13 cellular contexts compared by ENCODE assay signal in genomic region chr6:34630040-34630439, GRCh38.
DNase-seq lines count a peak whose midpoint lies in the region; ATAC-seq, FAIRE-seq and TF ChIP-seq lines count a peak whose summit lies in the region.
"Had no signal": no experiment of that assay in that cellular context is flagged by ENCODE, and none has a peak within 500 bp of the region (broad histone marks: within the 10 kb centered on the region; RNA-seq: fewer than 3 reads in every experiment).

No MANE protein-coding gene starts in this region.

- H3K27ac ChIP-seq in astrocyte (ENCODE audit: low read depth, low read length) (peak overlapping the region; percentile 90), gastroesophageal sphincter (peak overlapping the region in 3 of 4 donors; percentile 4 to 60 (median 11))
- H3K27ac ChIP-seq: thyroid gland had no signal

- no peaks in the 10 kb centered on the region for H4K20me1 ChIP-seq in astrocyte (ENCODE audit: insufficient read depth, low read length)

- H3K36me3 Mint-ChIP-seq in HFFc6 (ENCODE audit: low read depth) (peaks cover 45% of the 10 kb centered on the region), astrocyte (ENCODE audit: low read depth, unreplicated experiment) (peaks cover 3% of the 10 kb centered on the region)

- H3K4me1 Mint-ChIP-seq in HFFc6 (ENCODE audit: low read depth) = peaks cover 35% of the 10 kb centered on the region
- peaks cover 18% of the 10 kb centered on the region for H3K4me1 Mint-ChIP-seq in astrocyte (ENCODE audit: low read depth, unreplicated experiment)
- H3K4me1 Mint-ChIP-seq: nephron progenitor cell had no signal

- peak overlapping the region; percentile 43 for H2AFZ ChIP-seq in astrocyte (ENCODE audit: low read depth, low read length)

- H3K27me3 Mint-ChIP-seq in HFFc6 (ENCODE audit: insufficient read depth) = no peaks in the 10 kb centered on the region; the same call in 1 of the 2 replicates
- no peaks in the 10 kb centered on the region for H3K27me3 Mint-ChIP-seq in astrocyte (ENCODE audit: low read depth, unreplicated experiment)
- H3K27me3 Mint-ChIP-seq: B cell had no signal

- H3K9me3 ChIP-seq in astrocyte (ENCODE audit: insufficient read depth, low read depth, low read length) (no peaks in the 10 kb centered on the region), gastroesophageal sphincter (no peaks in the 10 kb centered on the region)
- H3K9me3 ChIP-seq: thyroid gland had no signal

- TF ChIP-seq POLR2A in gastroesophageal sphincter (IDR thresholded peaks at IDR 0.05) = no peak

- H3K4me1 ChIP-seq in astrocyte (ENCODE audit: insufficient read depth, low read length) (peaks cover 8% of the 10 kb centered on the region), gastroesophageal sphincter (peaks cover 0 to 22% (median 6%) of the 10 kb centered on the region in 3 donors)

- no peaks in the 10 kb centered on the region for H3K27me3 ChIP-seq in astrocyte (ENCODE audit: insufficient read depth, low read length)
- no peaks in the 10 kb centered on the region for H3K27me3 ChIP-seq in gastroesophageal sphincter
- H3K27me3 ChIP-seq: thyroid gland had no signal

- H3K4me3 Mint-ChIP-seq in HFFc6 (peak overlapping the region; percentile 13; the same call in 1 of the 2 replicates), astrocyte (ENCODE audit: unreplicated experiment) (peak overlapping the region; percentile 1)
- H3K4me3 Mint-ChIP-seq: B cell, nephron progenitor cell had no signal

- no peak for TF ChIP-seq CTCF in HFFc6 (IDR thresholded peaks at IDR 0.05)
- no peak for TF ChIP-seq CTCF in astrocyte (IDR thresholded peaks at IDR 0.05; ENCODE audit: insufficient read depth, low read depth, low read length)
- no peak for TF ChIP-seq CTCF in gastroesophageal sphincter (IDR thresholded peaks at IDR 0.05)

- peak; percentile 55 for FAIRE-seq in astrocyte (lab: Jason Lieb, UNC)

- ATAC-seq in gastroesophageal sphincter = no peak
- no peak for ATAC-seq in GM18498 (IDR thresholded peaks at IDR 0.05; ENCODE audit: unreplicated experiment)
- ATAC-seq in HG02763 (IDR thresholded peaks at IDR 0.05; ENCODE audit: unreplicated experiment) = no peak

- WGBS in gastroesophageal sphincter (ENCODE audit: low coverage in 1 of 2), 2 donors = 57 to 65% methylated on average over 6 of the region's 6 CpGs

- peaks cover 4% of the 10 kb centered on the region for H3K36me3 ChIP-seq in astrocyte (ENCODE audit: insufficient read depth, low read length)
- peaks cover 0 to 7% of the 10 kb centered on the region in 2 donors for H3K36me3 ChIP-seq in gastroesophageal sphincter
- H3K36me3 ChIP-seq: thyroid gland had no signal

- H3K4me3 ChIP-seq in astrocyte (ENCODE audit: insufficient read depth, low read depth, low read length) (no peak overlapping the region), gastroesophageal sphincter (no peak overlapping the region)
- H3K4me3 ChIP-seq: thyroid gland had no signal

- TF ChIP-seq EP300 in gastroesophageal sphincter (IDR thresholded peaks at IDR 0.05) = no peak

- H3K9me3 Mint-ChIP-seq in HFFc6 (peaks cover 14% of the 10 kb centered on the region), astrocyte (ENCODE audit: unreplicated experiment) (no peaks in the 10 kb centered on the region)
- H3K9me3 Mint-ChIP-seq: nephron progenitor cell had no signal

- DNase-seq in A172 (ENCODE audit: low spot score) (peak; percentile 87), HFFc6 (peak; percentile 92), astrocyte (ENCODE audit: low read depth) (peak; percentile 96), NCI-H2227 (lab: John Stamatoyannopoulos, UW; ENCODE audit: unreplicated experiment) (no peak), NCI-H1092 (lab: John Stamatoyannopoulos, UW) (no peak)
- DNase-seq: NCI-H774, nephron progenitor cell, T-helper 9 cell, thyroid gland had no signal

- H3K27ac Mint-ChIP-seq in HFFc6 (peak overlapping the region; percentile 97), astrocyte (ENCODE audit: unreplicated experiment) (peak overlapping the region; percentile 93)
- H3K27ac Mint-ChIP-seq: nephron progenitor cell had no signal

- peak overlapping the region; percentile 40 for H3K4me2 ChIP-seq in astrocyte (ENCODE audit: low read length)

- peak overlapping the region; percentile 62 for H3K9ac ChIP-seq in astrocyte (ENCODE audit: low read length)

- no peaks in the 10 kb centered on the region for H3K79me2 ChIP-seq in astrocyte (ENCODE audit: insufficient read depth, low read length)

Comparison
In these comparisons a context has a peak if more than half of its experiments do, and no peak if none do; other contexts are left out.
1. DNase-seq: peak in A172 (single experiment), HFFc6 (single experiment) and astrocyte (single experiment); none in NCI-H2227 (single experiment) and NCI-H1092 (single experiment).